ENCODE assay signal across 26 cellular contexts in the genomic region with DNA sequence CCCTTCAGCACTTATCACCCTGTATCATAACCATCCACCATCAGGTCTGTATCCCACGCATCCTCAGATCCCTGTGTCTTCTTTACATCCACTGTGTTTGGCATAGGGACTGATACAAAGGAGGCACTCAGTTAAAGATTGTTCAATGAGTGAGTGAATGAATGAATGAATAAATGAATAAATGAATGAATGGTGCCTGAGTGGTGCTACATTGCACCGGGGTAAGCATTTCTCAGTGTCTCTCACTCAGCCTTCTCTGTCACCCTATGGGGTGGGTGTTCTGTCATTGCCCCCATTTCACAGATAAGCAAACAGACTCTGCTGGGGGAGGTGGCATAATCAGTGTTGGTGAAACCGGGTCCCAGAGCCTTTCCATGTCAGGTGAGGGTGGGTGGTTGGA. TPM values are rescaled to one million over a fixed set of nuclear protein-coding genes. Genes with fewer than 3 reads are reported as not detected.
A peak's percentile ranks its signal among the peaks of the same experiment; 100 is the strongest.
DNase-seq lines count a peak whose midpoint lies in the region; ATAC-seq, FAIRE-seq and TF ChIP-seq lines count a peak whose summit lies in the region.
"Had no signal": no experiment of that assay in that cellular context is flagged by ENCODE, and none has a peak within 500 bp of the region (broad histone marks: within the 10 kb centered on the region; RNA-seq: fewer than 3 reads in every experiment).

No MANE protein-coding gene starts in this region.

- POLR2A ChIA-PET in activated naive CD8-positive, alpha-beta T cell treated with anti-CD3 and anti-CD28 coated beads, Interleukin-2, amount 10 ng/mL, durations not matched to agents 7 days and 5 days (lab: Charles Lee) = interaction anchor here (1.0 kb wide), 1 partner anchor 15 kb away, joined by 5 read pairs; no protein-coding TSS in a partner anchor

- no peaks in the 10 kb centered on the region for H3K27me3 Mint-ChIP-seq in activated CD4-positive, alpha-beta T cell treated with anti-CD3 and anti-CD28 coated beads, Interleukin-2, amount 10 ng/mL, durations not matched to agents 24 days and 14 days
- H3K27me3 Mint-ChIP-seq in activated naive CD8-positive, alpha-beta T cell treated with anti-CD3 and anti-CD28 coated beads, Interleukin-2, amount 10 ng/mL, durations not matched to agents 7 days and 5 days = no peaks in the 10 kb centered on the region

- H3K9me3 Mint-ChIP-seq in activated CD4-positive, alpha-beta T cell treated with anti-CD3 and anti-CD28 coated beads, Interleukin-2, amount 10 ng/mL, durations not matched to agents 24 days and 14 days = peaks cover 4% of the 10 kb centered on the region
- no peaks in the 10 kb centered on the region for H3K9me3 Mint-ChIP-seq in activated naive CD8-positive, alpha-beta T cell treated with anti-CD3 and anti-CD28 coated beads, Interleukin-2, amount 10 ng/mL, durations not matched to agents 7 days and 5 days
- no peaks in the 10 kb centered on the region for H3K9me3 Mint-ChIP-seq in stimulated activated effector memory CD8-positive, alpha-beta T cell treated with anti-CD3 and anti-CD28 coated beads, Interleukin-12 subunit alpha, Interleukin-12 subunit beta, amount 100 ng/mL, for 72 hours
- H3K9me3 Mint-ChIP-seq: activated T-cell treated with anti-CD3 and anti-CD28 coated beads, Interleukin-2, amount 50 U/mL, for 72 hours; nephron progenitor cell had no signal

- intact Hi-C loops in activated CD4-positive, alpha-beta T cell treated with anti-CD3 and anti-CD28 coated beads, Interleukin-2, amount 10 ng/mL, durations not matched to agents 24 days and 14 days (cut with micrococcal nuclease) = loop anchor here (5.0 kb wide), 1 partner anchor 39 kb away; no protein-coding TSS in a partner anchor
- intact Hi-C loops in cardiac septum (cut with DNase I) = no loop called here

- FAIRE-seq in GM12891 (lab: Jason Lieb, UNC) = peak; percentile 5
- FAIRE-seq: astrocyte, G401.6, keratinocyte had no signal

- no peak for DNase-seq in activated CD4-positive, alpha-beta T cell treated with anti-CD3 and anti-CD28 coated beads, Interleukin-2, amount 10 ng/mL, durations not matched to agents 24 days and 14 days
- no peak for DNase-seq in activated CD4-positive, alpha-beta T cell treated with anti-CD3 and anti-CD28 coated beads, Interleukin-2, amount 50 U/mL, for 4 hours
- no peak for DNase-seq in GM12891 (ENCODE audit: insufficient read length, low spot score)
- DNase-seq in activated naive CD8-positive, alpha-beta T cell treated with anti-CD3 and anti-CD28 coated beads, Interleukin-2, amount 10 ng/mL, durations not matched to agents 7 days and 5 days = no peak
- no peak for DNase-seq in stimulated activated effector memory CD8-positive, alpha-beta T cell treated with anti-CD3 and anti-CD28 coated beads, Interleukin-12 subunit alpha, Interleukin-12 subunit beta, amount 100 ng/mL, for 72 hours (ENCODE audit: low spot score in 2 of 2)
- no peak for DNase-seq in mucosa of gallbladder (ENCODE audit: low spot score)
- DNase-seq in SHP77 (lab: John Stamatoyannopoulos, UW) = no peak
- no peak for DNase-seq in cardiac septum (ENCODE audit: low spot score)
- DNase-seq: 8988T; activated CD8-positive, alpha-beta memory T cell treated with anti-CD3 and anti-CD28 coated beads, Interleukin-2, amount 10 ng/mL, durations not matched to agents 7 days and 5 days; activated naive CD4-positive, alpha-beta T cell treated with anti-CD3 and anti-CD28 coated beads for 36 hours; activated T-cell treated with anti-CD3 and anti-CD28 coated beads, Interleukin-2, amount 50 U/mL, for 72 hours; caudate nucleus; cortex of kidney; left ventricle myocardium superior; midbrain; NCI-H1105 treated with DMSO at 0.1 percent for 48 hours; NCI-H2029; NCI-H2227 treated with DMSO at 0.1 percent for 48 hours; nephron progenitor cell; stimulated activated CD4-positive, alpha-beta T cell treated with anti-CD3 and anti-CD28 coated beads, Interleukin-1b, Interleukin-23, amount 100 ng/mL, for 48 hours; stimulated activated CD8-positive, alpha-beta memory T cell treated with anti-CD3 and anti-CD28 coated beads, Interleukin-4, amount 100 ng/mL, for 48 hours had no signal

- no peak for TF ChIP-seq POLR2A in GM12891 (IDR thresholded peaks at IDR 0.05; ENCODE audit: low read depth, low read length)

- H3K36me3 Mint-ChIP-seq in activated CD4-positive, alpha-beta T cell treated with anti-CD3 and anti-CD28 coated beads, Interleukin-2, amount 10 ng/mL, durations not matched to agents 24 days and 14 days (ENCODE audit: low read depth) = peaks cover 5% of the 10 kb centered on the region
- peaks cover 3% of the 10 kb centered on the region for H3K36me3 Mint-ChIP-seq in activated naive CD8-positive, alpha-beta T cell treated with anti-CD3 and anti-CD28 coated beads, Interleukin-2, amount 10 ng/mL, durations not matched to agents 7 days and 5 days
- no peaks in the 10 kb centered on the region for H3K36me3 Mint-ChIP-seq in stimulated activated effector memory CD8-positive, alpha-beta T cell treated with anti-CD3 and anti-CD28 coated beads, Interleukin-12 subunit alpha, Interleukin-12 subunit beta, amount 100 ng/mL, for 72 hours
- H3K36me3 Mint-ChIP-seq: activated CD8-positive, alpha-beta memory T cell treated with anti-CD3 and anti-CD28 coated beads, Interleukin-2, amount 10 ng/mL, durations not matched to agents 7 days and 5 days had no signal

- H3K27ac Mint-ChIP-seq in activated CD4-positive, alpha-beta T cell treated with anti-CD3 and anti-CD28 coated beads, Interleukin-2, amount 10 ng/mL, durations not matched to agents 24 days and 14 days = peak overlapping the region; percentile 67
- peak overlapping the region; percentile 12 for H3K27ac Mint-ChIP-seq in activated naive CD8-positive, alpha-beta T cell treated with anti-CD3 and anti-CD28 coated beads, Interleukin-2, amount 10 ng/mL, durations not matched to agents 7 days and 5 days
- H3K27ac Mint-ChIP-seq in stimulated activated effector memory CD8-positive, alpha-beta T cell treated with anti-CD3 and anti-CD28 coated beads, Interleukin-12 subunit alpha, Interleukin-12 subunit beta, amount 100 ng/mL, for 72 hours = peak overlapping the region; percentile 3
- H3K27ac Mint-ChIP-seq: activated CD8-positive, alpha-beta memory T cell treated with anti-CD3 and anti-CD28 coated beads, Interleukin-2, amount 10 ng/mL, durations not matched to agents 7 days and 5 days; activated T-cell treated with anti-CD3 and anti-CD28 coated beads, Interleukin-2, amount 50 U/mL, for 72 hours; nephron progenitor cell had no signal

- H3K4me3 Mint-ChIP-seq in activated CD4-positive, alpha-beta T cell treated with anti-CD3 and anti-CD28 coated beads, Interleukin-2, amount 10 ng/mL, durations not matched to agents 24 days and 14 days = no peak overlapping the region
- no peak overlapping the region for H3K4me3 Mint-ChIP-seq in activated naive CD8-positive, alpha-beta T cell treated with anti-CD3 and anti-CD28 coated beads, Interleukin-2, amount 10 ng/mL, durations not matched to agents 7 days and 5 days
- H3K4me3 Mint-ChIP-seq in stimulated activated effector memory CD8-positive, alpha-beta T cell treated with anti-CD3 and anti-CD28 coated beads, Interleukin-12 subunit alpha, Interleukin-12 subunit beta, amount 100 ng/mL, for 72 hours = no peak overlapping the region
- H3K4me3 Mint-ChIP-seq: activated CD8-positive, alpha-beta memory T cell treated with anti-CD3 and anti-CD28 coated beads, Interleukin-2, amount 10 ng/mL, durations not matched to agents 7 days and 5 days; activated naive CD4-positive, alpha-beta T cell treated with anti-CD3 and anti-CD28 coated beads for 36 hours; activated T-cell treated with anti-CD3 and anti-CD28 coated beads, Interleukin-2, amount 50 U/mL, for 72 hours; nephron progenitor cell had no signal

- peaks cover 78% of the 10 kb centered on the region for H3K4me1 Mint-ChIP-seq in activated CD4-positive, alpha-beta T cell treated with anti-CD3 and anti-CD28 coated beads, Interleukin-2, amount 10 ng/mL, durations not matched to agents 24 days and 14 days
- peaks cover 70% of the 10 kb centered on the region for H3K4me1 Mint-ChIP-seq in activated naive CD8-positive, alpha-beta T cell treated with anti-CD3 and anti-CD28 coated beads, Interleukin-2, amount 10 ng/mL, durations not matched to agents 7 days and 5 days
- peaks cover 70% of the 10 kb centered on the region for H3K4me1 Mint-ChIP-seq in stimulated activated effector memory CD8-positive, alpha-beta T cell treated with anti-CD3 and anti-CD28 coated beads, Interleukin-12 subunit alpha, Interleukin-12 subunit beta, amount 100 ng/mL, for 72 hours

- ATAC-seq in activated naive CD8-positive, alpha-beta T cell treated with anti-CD3 and anti-CD28 coated beads, Interleukin-2, amount 10 ng/mL, durations not matched to agents 7 days and 5 days (ENCODE audit: low read depth) = no peak
- no peak for ATAC-seq in stimulated activated effector memory CD8-positive, alpha-beta T cell treated with anti-CD3 and anti-CD28 coated beads, Interleukin-12 subunit alpha, Interleukin-12 subunit beta, amount 100 ng/mL, for 72 hours
- ATAC-seq: activated CD4-positive, CD25-positive, alpha-beta regulatory T cell treated with anti-CD3 and anti-CD28 coated beads, Interleukin-2, amount 50 U/mL, for 24 hours; activated CD8-positive, alpha-beta memory T cell treated with anti-CD3 and anti-CD28 coated beads, Interleukin-2, amount 10 ng/mL, durations not matched to agents 7 days and 5 days; activated T-cell treated with anti-CD3 and anti-CD28 coated beads, Interleukin-2, amount 50 U/mL, for 72 hours; left ventricle myocardium superior had no signal

TF ChIP-seq in GM12891, 5 proteins besides CTCF, POLR2A, EP300 and RAD21:
- TF ChIP-seq TAF1 (IDR thresholded peaks at IDR 0.05; ENCODE audit: low read depth, low read length) (no peak), POLR2AphosphoS5 (IDR thresholded peaks at IDR 0.05; ENCODE audit: low read depth, low read length) (no peak), SPI1 (IDR thresholded peaks at IDR 0.05; ENCODE audit: low read depth, low read length) (no peak), POU2F2 (IDR thresholded peaks at IDR 0.05; ENCODE audit: low read depth, low read length) (no peak), PAX5 (IDR thresholded peaks at IDR 0.05; ENCODE audit: insufficient read depth, low read length, severe bottlenecking) (no peak)

RNA-seq across cellular contexts. Expression of gene ID3, which starts 56.6 kb away (rescaled TPM):
- total RNA-seq in activated CD4-positive, alpha-beta T cell treated with anti-CD3 and anti-CD28 coated beads, Interleukin-2, amount 10 ng/mL, durations not matched to agents 24 days and 14 days = 21.2 and 23.5 TPM in 2 replicates
- polyA plus RNA-seq in GM12891 (2012; ENCODE audit: low read depth, missing spikeins) = 67.3 TPM
- 10 to 100 TPM; 44.0 to 51.1 TPM for total RNA-seq in activated naive CD8-positive, alpha-beta T cell treated with anti-CD3 and anti-CD28 coated beads, Interleukin-2, amount 10 ng/mL, durations not matched to agents 7 days and 5 days
- 48.9 TPM for total RNA-seq in mucosa of gallbladder
- total RNA-seq in cardiac septum = 126 TPM

Comparison
In these comparisons a context has a peak if more than half of its experiments do, and no peak if none do; other contexts are left out.
1. H3K27ac Mint-ChIP-seq: peak in every context shown above with its lines; median percentile 67 in activated CD4-positive, alpha-beta T cell treated with anti-CD3 and anti-CD28 coated beads, Interleukin-2, amount 10 ng/mL, durations not matched to agents 24 days and 14 days; 12 in activated naive CD8-positive, alpha-beta T cell treated with anti-CD3 and anti-CD28 coated beads, Interleukin-2, amount 10 ng/mL, durations not matched to agents 7 days and 5 days; 3 in stimulated activated effector memory CD8-positive, alpha-beta T cell treated with anti-CD3 and anti-CD28 coated beads, Interleukin-12 subunit alpha, Interleukin-12 subunit beta, amount 100 ng/mL, for 72 hours.